In the genomic region with DNA sequence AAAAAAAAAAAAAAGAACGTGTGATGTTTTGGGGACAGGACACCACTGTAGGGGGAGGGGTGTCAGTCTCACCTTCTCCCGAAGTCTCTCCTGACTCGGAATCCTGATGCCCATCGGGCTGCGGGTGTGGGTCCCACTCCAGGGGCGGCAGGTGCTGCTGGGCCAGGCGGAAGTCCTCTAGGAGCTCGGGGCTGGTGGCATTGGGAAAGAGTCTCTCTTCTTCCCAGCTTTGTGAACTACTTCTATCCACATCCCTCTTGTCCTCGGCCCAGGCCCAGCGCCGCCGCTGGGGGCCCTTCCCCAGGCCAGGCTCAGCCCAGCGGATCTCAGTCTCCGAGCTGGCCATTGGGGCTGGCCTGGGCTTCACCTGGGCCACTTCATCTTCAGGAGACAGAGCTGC, we compare ENCODE assay signal across 19 cellular contexts. TPM values are rescaled to one million over a fixed set of nuclear protein-coding genes. Genes with fewer than 3 reads are reported as not detected.
A peak's percentile ranks its signal among the peaks of the same experiment; 100 is the strongest.
DNase-seq lines count a peak whose midpoint lies in the region; ATAC-seq and TF ChIP-seq lines count a peak whose summit lies in the region.
"Had no signal": no experiment of that assay in that cellular context is flagged by ENCODE, and none has a peak within 500 bp of the region (broad histone marks: within the 10 kb centered on the region; RNA-seq: fewer than 3 reads in every experiment).

No MANE protein-coding gene starts in this region.

- no peaks in the 10 kb centered on the region for H3K27me3 ChIP-seq in upper lobe of left lung
- H3K27me3 ChIP-seq: esophagus muscularis mucosa, ovary, vagina had no signal

- peaks cover 84% of the 10 kb centered on the region for H3K4me1 Mint-ChIP-seq in activated naive CD4-positive, alpha-beta T cell treated with anti-CD3 and anti-CD28 coated beads for 36 hours (ENCODE audit: low read depth)
- H3K4me1 Mint-ChIP-seq in activated CD8-positive, alpha-beta T cell treated with anti-CD3 and anti-CD28 coated beads, Interleukin-2, amount 10 ng/mL, durations not matched to agents 7 days and 5 days (ENCODE audit: low read depth): peaks cover 70% of the 10 kb centered on the region
- H3K4me1 Mint-ChIP-seq in memory B cell (peaks cover 45% of the 10 kb centered on the region), MCF 10A (ENCODE audit: insufficient read depth, unreplicated experiment) (peaks cover 15% of the 10 kb centered on the region)

- CTCF ChIA-PET in activated naive CD4-positive, alpha-beta T cell treated with anti-CD3 and anti-CD28 coated beads for 36 hours (lab: Charles Lee): interaction anchor here (1.1 to 2.1 kb wide), 3 partner anchors 8 to 32 kb away, joined by 3 to 7 read pairs (median 4); no protein-coding TSS in a partner anchor
- CTCF ChIA-PET in activated CD8-positive, alpha-beta T cell treated with anti-CD3 and anti-CD28 coated beads, Interleukin-2, amount 10 ng/mL, durations not matched to agents 7 days and 5 days (lab: Charles Lee): interaction anchor here (1.1 to 11.0 kb wide), 2 partner anchors 15 to 41 kb away, joined by 4 to 116 read pairs; no protein-coding TSS in a partner anchor
- CTCF ChIA-PET in MCF 10A (lab: Yijun Ruan, JAX): no interaction called here

- no peak overlapping the region for H3K4me3 ChIP-seq in upper lobe of left lung
- H3K4me3 ChIP-seq: esophagus muscularis mucosa, ovary, vagina had no signal

- no peaks in the 10 kb centered on the region for H3K27me3 Mint-ChIP-seq in activated naive CD4-positive, alpha-beta T cell treated with anti-CD3 and anti-CD28 coated beads for 36 hours (ENCODE audit: low read depth)
- no peaks in the 10 kb centered on the region for H3K27me3 Mint-ChIP-seq in activated CD8-positive, alpha-beta T cell treated with anti-CD3 and anti-CD28 coated beads, Interleukin-2, amount 10 ng/mL, durations not matched to agents 7 days and 5 days (ENCODE audit: low read depth)
- H3K27me3 Mint-ChIP-seq in memory B cell (no peaks in the 10 kb centered on the region), MCF 10A (ENCODE audit: insufficient read depth, unreplicated experiment) (no peaks in the 10 kb centered on the region)

- H3K36me3 Mint-ChIP-seq in activated naive CD4-positive, alpha-beta T cell treated with anti-CD3 and anti-CD28 coated beads for 36 hours (ENCODE audit: low read depth): peaks cover 55% of the 10 kb centered on the region
- peaks cover 94% of the 10 kb centered on the region for H3K36me3 Mint-ChIP-seq in activated CD8-positive, alpha-beta T cell treated with anti-CD3 and anti-CD28 coated beads, Interleukin-2, amount 10 ng/mL, durations not matched to agents 7 days and 5 days (ENCODE audit: low read depth)
- peaks cover 29% of the 10 kb centered on the region for H3K36me3 Mint-ChIP-seq in memory B cell
- H3K36me3 Mint-ChIP-seq in MCF 10A (ENCODE audit: insufficient read depth, unreplicated experiment): peaks cover 15% of the 10 kb centered on the region

- no peaks in the 10 kb centered on the region for H3K9me3 ChIP-seq in upper lobe of left lung
- H3K9me3 ChIP-seq: esophagus muscularis mucosa, ovary, vagina had no signal

- no peaks in the 10 kb centered on the region for H3K9me3 Mint-ChIP-seq in activated naive CD4-positive, alpha-beta T cell treated with anti-CD3 and anti-CD28 coated beads for 36 hours
- no peaks in the 10 kb centered on the region for H3K9me3 Mint-ChIP-seq in activated CD8-positive, alpha-beta T cell treated with anti-CD3 and anti-CD28 coated beads, Interleukin-2, amount 10 ng/mL, durations not matched to agents 7 days and 5 days (ENCODE audit: insufficient read depth)
- H3K9me3 Mint-ChIP-seq in memory B cell (no peaks in the 10 kb centered on the region), MCF 10A (ENCODE audit: unreplicated experiment) (no peaks in the 10 kb centered on the region)
- H3K9me3 Mint-ChIP-seq: brain had no signal

- peak overlapping the region; percentile 2 to 95 (median 92) for H3K27ac ChIP-seq in upper lobe of left lung
- H3K27ac ChIP-seq: ovary had no signal

- 73 to 87% methylated on average over 8 to 14 of the region's 14 CpGs for WGBS in upper lobe of left lung, 2 donors

- intact Hi-C loops in activated naive CD4-positive, alpha-beta T cell treated with anti-CD3 and anti-CD28 coated beads for 36 hours (cut with micrococcal nuclease): loop anchor here (10.0 kb wide), 1 partner anchor 1106 kb away; the partner anchor contains the start of genes CDC26 and PRPF4
- intact Hi-C loops in MCF 10A (cut with micrococcal nuclease): no loop called here

- TF ChIP-seq POLR2A in upper lobe of left lung (IDR thresholded peaks at IDR 0.05): no peak

- TF ChIP-seq CTCF in upper lobe of left lung (IDR thresholded peaks at IDR 0.05): no peak
- no peak for TF ChIP-seq CTCF in MCF 10A (IDR thresholded peaks at IDR 0.05; ENCODE audit: unreplicated experiment)

- peaks cover 17 to 50% (median 30%) of the 10 kb centered on the region in 4 donors for H3K36me3 ChIP-seq in upper lobe of left lung
- H3K36me3 ChIP-seq: ovary had no signal

- no peak overlapping the region for H3K4me3 Mint-ChIP-seq in activated naive CD4-positive, alpha-beta T cell treated with anti-CD3 and anti-CD28 coated beads for 36 hours
- H3K4me3 Mint-ChIP-seq in activated CD8-positive, alpha-beta T cell treated with anti-CD3 and anti-CD28 coated beads, Interleukin-2, amount 10 ng/mL, durations not matched to agents 7 days and 5 days: peak overlapping the region; percentile 99
- H3K4me3 Mint-ChIP-seq in memory B cell: no peak overlapping the region
- no peak overlapping the region for H3K4me3 Mint-ChIP-seq in MCF 10A (ENCODE audit: unreplicated experiment)
- H3K4me3 Mint-ChIP-seq: brain had no signal

- peaks cover 38 to 63% (median 47%) of the 10 kb centered on the region in 4 donors for H3K4me1 ChIP-seq in upper lobe of left lung

- DNase-seq in activated naive CD4-positive, alpha-beta T cell treated with anti-CD3 and anti-CD28 coated beads for 36 hours: no peak
- DNase-seq in activated naive CD4-positive, alpha-beta T cell treated with anti-CD3 and anti-CD28 coated beads, Interleukin-2, amount 50 U/mL, for 16 hours: no peak
- no peak for DNase-seq in activated CD8-positive, alpha-beta T cell treated with anti-CD3 and anti-CD28 coated beads, Interleukin-2, amount 10 ng/mL, durations not matched to agents 7 days and 5 days
- DNase-seq in memory B cell (ENCODE audit: low spot score in 2 of 2) (no peak), upper lobe of left lung (no peak), SHP77 (lab: John Stamatoyannopoulos, UW) (no peak), ecto neural progenitor cell (ENCODE audit: low spot score) (no peak), MCF 10A (ENCODE audit: unreplicated experiment) (no peak)
- DNase-seq: midbrain; RPMI8226; stimulated activated CD4-positive, alpha-beta T cell treated with anti-CD3 and anti-CD28 coated beads, Interleukin-4, amount 100 ng/mL, for 4 hours; SW 1271 had no signal

- no peak for ATAC-seq in activated CD8-positive, alpha-beta T cell treated with anti-CD3 and anti-CD28 coated beads, Interleukin-2, amount 10 ng/mL, durations not matched to agents 7 days and 5 days
- ATAC-seq in memory B cell (ENCODE audit: low read depth): no peak
- ATAC-seq in upper lobe of left lung (ENCODE audit: low FRiP score in 2 of 2): no peak
- ATAC-seq: HCT116, HepG2 had no signal

- H3K27ac Mint-ChIP-seq in activated naive CD4-positive, alpha-beta T cell treated with anti-CD3 and anti-CD28 coated beads for 36 hours: peak overlapping the region; percentile 100
- peak overlapping the region; percentile 95 for H3K27ac Mint-ChIP-seq in activated CD8-positive, alpha-beta T cell treated with anti-CD3 and anti-CD28 coated beads, Interleukin-2, amount 10 ng/mL, durations not matched to agents 7 days and 5 days
- H3K27ac Mint-ChIP-seq in memory B cell (peak overlapping the region; percentile 92), MCF 10A (ENCODE audit: low read depth, unreplicated experiment) (no peak overlapping the region)
- H3K27ac Mint-ChIP-seq: brain had no signal

- no TSS peak for BruUV-seq in MCF 10A (replicated peaks; lab: Mats Ljungman, UMichigan)

- TF ChIP-seq EP300 in upper lobe of left lung (IDR thresholded peaks at IDR 0.05): no peak

- POLR2A ChIA-PET in activated CD8-positive, alpha-beta T cell treated with anti-CD3 and anti-CD28 coated beads, Interleukin-2, amount 10 ng/mL, durations not matched to agents 7 days and 5 days (lab: Charles Lee): interaction anchor here (1.2 to 11.1 kb wide), 2 partner anchors 9 to 13 kb away, joined by 5 to 407 read pairs; no protein-coding TSS in a partner anchor
- POLR2A ChIA-PET in MCF 10A (lab: Yijun Ruan, JAX): interaction anchor here (1.5 kb wide), 1 partner anchor 207 kb away, joined by 4 read pairs; the partner anchor contains the start of gene ATP6V1G1

RNA-seq across cellular contexts. Expression of gene AKNA, which starts 6.8 kb away (rescaled TPM):
- 100 to 1,000 TPM; 107 to 118 TPM for total RNA-seq in activated naive CD4-positive, alpha-beta T cell treated with anti-CD3 and anti-CD28 coated beads for 36 hours
- 100 to 1,000 TPM; 413 to 430 TPM for total RNA-seq in activated CD8-positive, alpha-beta T cell treated with anti-CD3 and anti-CD28 coated beads, Interleukin-2, amount 10 ng/mL, durations not matched to agents 7 days and 5 days
- total RNA-seq in upper lobe of left lung: 100 to 1,000 TPM in 1 of 6 donors, 10 to 100 TPM in 5; 38.3 to 152 (median 61.5) TPM
- 10.7 and 10.9 TPM in 2 replicates for total RNA-seq in MCF 10A (2022)

RNA-seq across cellular contexts. Expression of gene ORM2, which starts 51.3 kb away (rescaled TPM):
- total RNA-seq in activated naive CD4-positive, alpha-beta T cell treated with anti-CD3 and anti-CD28 coated beads for 36 hours: not detected
- total RNA-seq in activated CD8-positive, alpha-beta T cell treated with anti-CD3 and anti-CD28 coated beads, Interleukin-2, amount 10 ng/mL, durations not matched to agents 7 days and 5 days: not detected
- total RNA-seq in upper lobe of left lung (1 to 10 TPM in 4 of 6 donors, not detected in 2; 2.2 to 5.5 (median 4.0) TPM), MCF 10A (2022) (not detected in 2 replicates)
- total RNA-seq: dermis microvascular lymphatic vessel endothelial cell, esophagus muscularis mucosa, vagina had no signal

RNA-seq across cellular contexts. Expression of gene ORM1, which starts 58.1 kb away (rescaled TPM):
- total RNA-seq in activated naive CD4-positive, alpha-beta T cell treated with anti-CD3 and anti-CD28 coated beads for 36 hours: not detected
- not detected for total RNA-seq in activated CD8-positive, alpha-beta T cell treated with anti-CD3 and anti-CD28 coated beads, Interleukin-2, amount 10 ng/mL, durations not matched to agents 7 days and 5 days
- total RNA-seq in upper lobe of left lung (10 to 100 TPM in 4 of 6 donors, 1 to 10 TPM in 1, not detected in 1; 1.8 to 17.9 (median 12.0) TPM), MCF 10A (2022) (not detected in 2 replicates)
- total RNA-seq: dermis microvascular lymphatic vessel endothelial cell, vagina had no signal
